Comparison of ENCODE assay signal across 16 cellular contexts in genomic region chr5:966345-966710, GRCh38. TPM values are rescaled to one million over a fixed set of nuclear protein-coding genes. Genes with fewer than 3 reads are reported as not detected.
DNase-seq lines count a peak whose midpoint lies in the region; ATAC-seq and TF ChIP-seq lines count a peak whose summit lies in the region.
"Had no signal": no experiment of that assay in that cellular context is flagged by ENCODE, and none has a peak within 500 bp of the region (broad histone marks: within the 10 kb centered on the region; RNA-seq: fewer than 3 reads in every experiment).

No MANE protein-coding gene starts in this region.

- no peak for ATAC-seq in WTC11
- ATAC-seq in stimulated activated naive CD8-positive, alpha-beta T cell treated with anti-CD3 and anti-CD28 coated beads, Interleukin-15, amount 100 ng/mL, for 72 hours = no peak
- ATAC-seq: HepG2 had no signal

- no peak overlapping the region for H3K27ac Mint-ChIP-seq in activated CD4-positive, alpha-beta memory T cell treated with anti-CD3 and anti-CD28 coated beads, Interleukin-2, amount 10 ng/mL, durations not matched to agents 7 days and 5 days
- H3K27ac Mint-ChIP-seq in activated CD4-positive, alpha-beta memory T cell treated with anti-CD3 and anti-CD28 coated beads for 36 hours = no peak overlapping the region
- H3K27ac Mint-ChIP-seq in WTC11 = no peak overlapping the region
- no peak overlapping the region for H3K27ac Mint-ChIP-seq in stimulated activated naive CD8-positive, alpha-beta T cell treated with anti-CD3 and anti-CD28 coated beads, Interleukin-15, amount 100 ng/mL, for 72 hours
- H3K27ac Mint-ChIP-seq: H9 had no signal

- no peaks in the 10 kb centered on the region for H3K9me2 ChIP-seq in Loucy (replicated peaks; ENCODE audit: low read depth, low read length)

- no peaks in the 10 kb centered on the region for H3K36me3 ChIP-seq in Loucy (ENCODE audit: insufficient read depth, low read length)
- no peaks in the 10 kb centered on the region for H3K36me3 ChIP-seq in Peyer's patch

- H3K4me3 ChIP-seq in Loucy (ENCODE audit: low read length, poor library complexity, severe bottlenecking) (peak overlapping the region; percentile 71), Peyer's patch (no peak overlapping the region)

- peaks cover 20% of the 10 kb centered on the region for H3F3A ChIP-seq in Loucy (ENCODE audit: low read depth)

- H3K4me3 Mint-ChIP-seq in activated CD4-positive, alpha-beta memory T cell treated with anti-CD3 and anti-CD28 coated beads, Interleukin-2, amount 10 ng/mL, durations not matched to agents 7 days and 5 days = no peak overlapping the region
- H3K4me3 Mint-ChIP-seq in activated CD4-positive, alpha-beta memory T cell treated with anti-CD3 and anti-CD28 coated beads for 36 hours = no peak overlapping the region
- H3K4me3 Mint-ChIP-seq in WTC11 = no peak overlapping the region
- peak overlapping the region in 1 of 2 donors; percentile 24 for H3K4me3 Mint-ChIP-seq in stimulated activated naive CD8-positive, alpha-beta T cell treated with anti-CD3 and anti-CD28 coated beads, Interleukin-15, amount 100 ng/mL, for 72 hours
- H3K4me3 Mint-ChIP-seq: CD4-positive, alpha-beta memory T cell; H9 had no signal

- H3K9me3 Mint-ChIP-seq in activated CD4-positive, alpha-beta memory T cell treated with anti-CD3 and anti-CD28 coated beads, Interleukin-2, amount 10 ng/mL, durations not matched to agents 7 days and 5 days = no peaks in the 10 kb centered on the region
- H3K9me3 Mint-ChIP-seq in activated CD4-positive, alpha-beta memory T cell treated with anti-CD3 and anti-CD28 coated beads for 36 hours = no peaks in the 10 kb centered on the region
- H3K9me3 Mint-ChIP-seq in WTC11 = peaks cover 5% of the 10 kb centered on the region
- H3K9me3 Mint-ChIP-seq in stimulated activated naive CD8-positive, alpha-beta T cell treated with anti-CD3 and anti-CD28 coated beads, Interleukin-15, amount 100 ng/mL, for 72 hours = peaks cover 0 to 3% of the 10 kb centered on the region in 2 donors

- H3K4me1 ChIP-seq in Loucy (ENCODE audit: insufficient read depth, low read length, poor library complexity, severe bottlenecking) = peaks cover 77% of the 10 kb centered on the region
- no peaks in the 10 kb centered on the region for H3K4me1 ChIP-seq in Peyer's patch

- CTCF ChIA-PET in activated CD4-positive, alpha-beta memory T cell treated with anti-CD3 and anti-CD28 coated beads, Interleukin-2, amount 10 ng/mL, durations not matched to agents 7 days and 5 days (lab: Charles Lee) = interaction anchor here (1.2 kb wide), 1 partner anchor 174 kb away, joined by 3 read pairs; no protein-coding TSS in a partner anchor
- CTCF ChIA-PET in activated CD4-positive, alpha-beta memory T cell treated with anti-CD3 and anti-CD28 coated beads for 36 hours (lab: Charles Lee) = interaction anchor here (0.6 kb wide), 1 partner anchor 24 kb away, joined by 3 read pairs; no protein-coding TSS in a partner anchor
- CTCF ChIA-PET in WTC11 (lab: Charles Lee) = interaction anchor here (0.6 to 1.8 kb wide), 5 partner anchors 10 to 201 kb away, joined by 3 to 4 read pairs (median 3); no protein-coding TSS in a partner anchor

- POLR2A ChIA-PET in activated CD4-positive, alpha-beta memory T cell treated with anti-CD3 and anti-CD28 coated beads, Interleukin-2, amount 10 ng/mL, durations not matched to agents 7 days and 5 days (lab: Charles Lee) = interaction anchor here (0.7 kb wide), 1 partner anchor 9 kb away, joined by 3 read pairs; no protein-coding TSS in a partner anchor
- POLR2A ChIA-PET in activated CD4-positive, alpha-beta memory T cell treated with anti-CD3 and anti-CD28 coated beads for 36 hours (lab: Charles Lee) = no interaction called here
- POLR2A ChIA-PET in WTC11 (lab: Charles Lee) = no interaction called here

- H3K4me2 ChIP-seq in Loucy (ENCODE audit: low read depth, low read length, poor library complexity, severe bottlenecking) = peak overlapping the region; percentile 85

- H3K9ac ChIP-seq in Loucy (ENCODE audit: low read depth, low read length, poor library complexity, severe bottlenecking) = peak overlapping the region; percentile 88

- no peaks in the 10 kb centered on the region for H4K20me1 ChIP-seq in Loucy (ENCODE audit: insufficient read depth, low read length, poor library complexity, severe bottlenecking)

- H3K79me2 ChIP-seq in Loucy (ENCODE audit: insufficient read depth, low read length) = peaks cover 27% of the 10 kb centered on the region

- peaks cover 4% of the 10 kb centered on the region for H3K36me3 Mint-ChIP-seq in activated CD4-positive, alpha-beta memory T cell treated with anti-CD3 and anti-CD28 coated beads, Interleukin-2, amount 10 ng/mL, durations not matched to agents 7 days and 5 days (ENCODE audit: low read depth)
- H3K36me3 Mint-ChIP-seq in activated CD4-positive, alpha-beta memory T cell treated with anti-CD3 and anti-CD28 coated beads for 36 hours = no peaks in the 10 kb centered on the region
- H3K36me3 Mint-ChIP-seq in WTC11 = no peaks in the 10 kb centered on the region
- H3K36me3 Mint-ChIP-seq: CD4-positive, alpha-beta memory T cell had no signal

- peaks cover 46% of the 10 kb centered on the region for H3K27me3 Mint-ChIP-seq in activated CD4-positive, alpha-beta memory T cell treated with anti-CD3 and anti-CD28 coated beads, Interleukin-2, amount 10 ng/mL, durations not matched to agents 7 days and 5 days
- peaks cover 50% of the 10 kb centered on the region for H3K27me3 Mint-ChIP-seq in activated CD4-positive, alpha-beta memory T cell treated with anti-CD3 and anti-CD28 coated beads for 36 hours
- no peaks in the 10 kb centered on the region; the same call in 1 of the 2 replicates for H3K27me3 Mint-ChIP-seq in WTC11 (ENCODE audit: low read depth)
- H3K27me3 Mint-ChIP-seq in stimulated activated naive CD8-positive, alpha-beta T cell treated with anti-CD3 and anti-CD28 coated beads, Interleukin-15, amount 100 ng/mL, for 72 hours = peaks cover 79% of the 10 kb centered on the region

- TF ChIP-seq CTCF in Loucy (conservative IDR thresholded peaks at IDR 0.05; ENCODE audit: low read length) (no peak), WTC11 (IDR thresholded peaks at IDR 0.05) (no peak), Peyer's patch (IDR thresholded peaks at IDR 0.05) (no peak)

- peak; percentile 12 for DNase-seq in activated CD4-positive, alpha-beta memory T cell treated with anti-CD3 and anti-CD28 coated beads, Interleukin-2, amount 10 ng/mL, durations not matched to agents 7 days and 5 days
- DNase-seq in activated CD4-positive, alpha-beta memory T cell treated with anti-CD3 and anti-CD28 coated beads for 36 hours = no peak
- DNase-seq in posterior vena cava (ENCODE audit: low spot score) = peak; percentile 30
- no peak for DNase-seq in WTC11 (ENCODE audit: low spot score)
- no peak for DNase-seq in stimulated activated naive CD8-positive, alpha-beta T cell treated with anti-CD3 and anti-CD28 coated beads, Interleukin-15, amount 100 ng/mL, for 72 hours
- no peak for DNase-seq in Peyer's patch
- DNase-seq: ACHN; CD4-positive, alpha-beta memory T cell; DMS153; DMS79 treated with DMSO at 0.1 percent for 48 hours; GDM1; GOT3; H9 had no signal

- peaks cover 55% of the 10 kb centered on the region for H3K4me1 Mint-ChIP-seq in activated CD4-positive, alpha-beta memory T cell treated with anti-CD3 and anti-CD28 coated beads, Interleukin-2, amount 10 ng/mL, durations not matched to agents 7 days and 5 days
- peaks cover 18% of the 10 kb centered on the region for H3K4me1 Mint-ChIP-seq in activated CD4-positive, alpha-beta memory T cell treated with anti-CD3 and anti-CD28 coated beads for 36 hours (ENCODE audit: low read depth)
- no peaks in the 10 kb centered on the region for H3K4me1 Mint-ChIP-seq in WTC11
- peaks cover 72% of the 10 kb centered on the region for H3K4me1 Mint-ChIP-seq in stimulated activated naive CD8-positive, alpha-beta T cell treated with anti-CD3 and anti-CD28 coated beads, Interleukin-15, amount 100 ng/mL, for 72 hours
- H3K4me1 Mint-ChIP-seq: H9 had no signal

- intact Hi-C loops in activated CD4-positive, alpha-beta memory T cell treated with anti-CD3 and anti-CD28 coated beads for 36 hours (cut with micrococcal nuclease) = no loop called here
- intact Hi-C loops in posterior vena cava (cut with DNase I) = no loop called here

- no peak overlapping the region for H3K27ac ChIP-seq in Peyer's patch
- H3K27ac ChIP-seq: C4-2B had no signal

- no peak overlapping the region for H2AFZ ChIP-seq in Loucy (ENCODE audit: low read length)

- H3K27me3 ChIP-seq in Loucy (ENCODE audit: insufficient read depth, low read length, poor library complexity, severe bottlenecking) = no peaks in the 10 kb centered on the region
- no peaks in the 10 kb centered on the region for H3K27me3 ChIP-seq in Peyer's patch

- H3K9me3 ChIP-seq in Loucy (ENCODE audit: insufficient read depth, low read depth, low read length) (no peaks in the 10 kb centered on the region; the same call in 1 of the 2 replicates), Peyer's patch (no peaks in the 10 kb centered on the region)

- no peak for TF ChIP-seq POLR2A in Peyer's patch (IDR thresholded peaks at IDR 0.05)

TF ChIP-seq in WTC11, 78 proteins besides CTCF, POLR2A, EP300 and RAD21 (continues in another document):
- TF ChIP-seq PREB (CRISPR knock-in tag; IDR thresholded peaks at IDR 0.05; ENCODE audit: borderline replicate concordance) (no peak), MYBL2 (CRISPR knock-in tag; IDR thresholded peaks at IDR 0.05) (no peak), CBFB (CRISPR knock-in tag; IDR thresholded peaks at IDR 0.05; ENCODE audit: low read depth) (no peak)

RNA-seq across cellular contexts. Expression of gene NKD2, which starts 42.3 kb away (rescaled TPM):
- total RNA-seq in activated CD4-positive, alpha-beta memory T cell treated with anti-CD3 and anti-CD28 coated beads, Interleukin-2, amount 10 ng/mL, durations not matched to agents 7 days and 5 days = 1 to 10 TPM; 3.6 to 3.7 TPM
- 1 to 10 TPM in 1 of 2 experiments, under 1 TPM in 1; 0.41 to 1.1 TPM for total RNA-seq in activated CD4-positive, alpha-beta memory T cell treated with anti-CD3 and anti-CD28 coated beads for 36 hours
- total RNA-seq in posterior vena cava = 1 to 10 TPM; 2.7 to 5.0 TPM
- 12.8 to 16.6 TPM (median 15.9 TPM) in 3 replicates for total RNA-seq in WTC11 (2021)
- total RNA-seq in Peyer's patch = 1 to 10 TPM; 1.9 to 9.9 (median 3.5) TPM
- total RNA-seq: CD4-positive, alpha-beta memory T cell had no signal

Comparison
In these comparisons a context has a peak if more than half of its experiments do, and no peak if none do; other contexts are left out.
1. DNase-seq: peak in activated CD4-positive, alpha-beta memory T cell treated with anti-CD3 and anti-CD28 coated beads, Interleukin-2, amount 10 ng/mL, durations not matched to agents 7 days and 5 days (single experiment) and posterior vena cava (single experiment); none in activated CD4-positive, alpha-beta memory T cell treated with anti-CD3 and anti-CD28 coated beads for 36 hours (single experiment), WTC11 (single experiment), stimulated activated naive CD8-positive, alpha-beta T cell treated with anti-CD3 and anti-CD28 coated beads, Interleukin-15, amount 100 ng/mL, for 72 hours (0 of 2) and Peyer's patch (0 of 3).